Comparison of ENCODE assay signal across 28 cellular contexts in the genomic region with DNA sequence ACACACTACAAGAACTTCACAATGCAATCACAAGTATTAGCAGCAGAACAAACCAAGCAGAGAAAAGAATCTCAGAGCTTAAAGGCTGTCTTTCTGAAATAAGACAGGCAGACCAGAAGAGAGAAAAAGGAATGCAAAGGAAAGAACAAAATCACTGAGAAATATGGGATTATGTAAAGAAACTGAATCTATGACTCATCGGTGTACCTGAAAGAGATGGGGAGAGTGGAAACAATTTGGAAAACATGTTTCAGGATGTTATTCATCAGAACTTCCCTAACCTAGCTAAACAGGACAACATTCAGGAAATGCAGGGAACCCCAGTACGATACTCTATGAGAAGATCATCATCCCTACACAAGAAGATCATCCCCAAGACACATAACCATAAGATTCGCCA.
"Had no signal": no experiment of that assay in that cellular context is flagged by ENCODE, and none has a peak within 500 bp of the region (broad histone marks: within the 10 kb centered on the region; RNA-seq: fewer than 3 reads in every experiment).

No MANE protein-coding gene starts in this region.

- H3K27me3 Mint-ChIP-seq: memory B cell; natural killer cell treated with Interleukin-12 subunit alpha and Interleukin-12 subunit beta and Interleukin-15 and Interleukin-18, amount 100 ng/mL, for 72 hours; stimulated activated memory B cell treated with anti-CD40 and anti-IgM and Interleukin-4, amounts not matched to agents 10 μg/mL and 1 μg/mL and 100 μg/mL, for 72 hours; stimulated activated naive CD8-positive, alpha-beta T cell treated with anti-CD3 and anti-CD28 coated beads, Interleukin-15, amount 100 ng/mL, for 72 hours; type B pancreatic cell had no signal

- H3K9me3 ChIP-seq: mucosa of descending colon, pancreas, prostate gland, sigmoid colon, tibial nerve, uterus had no signal

- H3K4me3 Mint-ChIP-seq: immature natural killer cell; memory B cell; naive thymus-derived CD4-positive, alpha-beta T cell; natural killer cell treated with Interleukin-12 subunit alpha and Interleukin-12 subunit beta and Interleukin-15 and Interleukin-18, amount 100 ng/mL, for 72 hours; stimulated activated memory B cell treated with anti-CD40 and anti-IgM and Interleukin-4, amounts not matched to agents 10 μg/mL and 1 μg/mL and 100 μg/mL, for 72 hours; stimulated activated naive CD8-positive, alpha-beta T cell treated with anti-CD3 and anti-CD28 coated beads, Interleukin-15, amount 100 ng/mL, for 72 hours; type B pancreatic cell had no signal

- H3K4me3 ChIP-seq: left ventricle myocardium inferior, lung, mucosa of descending colon, pancreas, prostate gland, sigmoid colon, tibial nerve, uterus had no signal

- H3K36me3 ChIP-seq: left ventricle myocardium inferior, pancreas, prostate gland, sigmoid colon, tibial nerve, uterus had no signal

- H3K27ac ChIP-seq: left ventricle myocardium inferior, pancreas, prostate gland, sigmoid colon, tibial nerve, uterus had no signal

- H3K27me3 ChIP-seq: pancreas, sigmoid colon, tibial nerve, uterus had no signal

- H3K9me3 Mint-ChIP-seq: type B pancreatic cell had no signal

- H3K4me1 Mint-ChIP-seq: immature natural killer cell; memory B cell; naive thymus-derived CD4-positive, alpha-beta T cell; stimulated activated memory B cell treated with anti-CD40 and anti-IgM and Interleukin-4, amounts not matched to agents 10 μg/mL and 1 μg/mL and 100 μg/mL, for 72 hours; stimulated activated naive CD8-positive, alpha-beta T cell treated with anti-CD3 and anti-CD28 coated beads, Interleukin-15, amount 100 ng/mL, for 72 hours had no signal

- H3K4me1 ChIP-seq: left ventricle myocardium inferior, pancreas, prostate gland, sigmoid colon, tibial nerve, uterus had no signal

- H3K27ac Mint-ChIP-seq: immature natural killer cell; memory B cell; naive thymus-derived CD4-positive, alpha-beta T cell; natural killer cell treated with Interleukin-12 subunit alpha and Interleukin-12 subunit beta and Interleukin-15 and Interleukin-18, amount 100 ng/mL, for 72 hours; stimulated activated memory B cell treated with anti-CD40 and anti-IgM and Interleukin-4, amounts not matched to agents 10 μg/mL and 1 μg/mL and 100 μg/mL, for 72 hours; stimulated activated naive CD8-positive, alpha-beta T cell treated with anti-CD3 and anti-CD28 coated beads, Interleukin-15, amount 100 ng/mL, for 72 hours; type B pancreatic cell had no signal

- ATAC-seq: mucosa of descending colon; naive thymus-derived CD4-positive, alpha-beta T cell; natural killer cell treated with Interleukin-12 subunit alpha and Interleukin-12 subunit beta and Interleukin-15 and Interleukin-18, amount 100 ng/mL, for 72 hours; pancreas; right cardiac atrium; stimulated activated naive CD8-positive, alpha-beta T cell treated with anti-CD3 and anti-CD28 coated beads, Interleukin-15, amount 100 ng/mL, for 72 hours had no signal

- DNase-seq: hypothalamus; immature natural killer cell; left ventricle myocardium inferior; midbrain; mucosa of descending colon; naive thymus-derived CD4-positive, alpha-beta T cell; nucleus accumbens; pancreas; posterior cingulate gyrus; retina; right cardiac atrium; sigmoid colon; small intestine; stimulated activated CD4-positive, alpha-beta T cell treated with anti-CD3 and anti-CD28 coated beads, Interleukin-1b, Interleukin-23, amount 100 ng/mL, for 48 hours; stimulated activated CD4-positive, alpha-beta T cell treated with anti-CD3 and anti-CD28 coated beads, Interleukin-2, amount 100 ng/mL, for 48 hours; stimulated activated CD4-positive, alpha-beta T cell treated with anti-CD3 and anti-CD28 coated beads, Interleukin-4, amount 100 ng/mL, for 4 hours; stimulated activated CD8-positive, alpha-beta memory T cell treated with anti-CD3 and anti-CD28 coated beads, Interleukin-4, amount 100 ng/mL, for 48 hours; stimulated activated naive CD4-positive, alpha-beta T cell treated with Interleukin-2 at 50 U/mL for 16 hours; stimulated activated naive CD8-positive, alpha-beta T cell treated with anti-CD3 and anti-CD28 coated beads, Interleukin-15, amount 100 ng/mL, for 72 hours; substantia nigra; uterus had no signal

- H3K36me3 Mint-ChIP-seq: memory B cell; naive thymus-derived CD4-positive, alpha-beta T cell; natural killer cell treated with Interleukin-12 subunit alpha and Interleukin-12 subunit beta and Interleukin-15 and Interleukin-18, amount 100 ng/mL, for 72 hours; stimulated activated memory B cell treated with anti-CD40 and anti-IgM and Interleukin-4, amounts not matched to agents 10 μg/mL and 1 μg/mL and 100 μg/mL, for 72 hours; type B pancreatic cell had no signal
